In genomic region chr19:8638078-8638619, GRCh38 we compare ENCODE assay signal across 12 cellular contexts. TPM values are rescaled to one million over a fixed set of nuclear protein-coding genes. Genes with fewer than 3 reads are reported as not detected.
DNase-seq lines count a peak whose midpoint lies in the region; ATAC-seq, FAIRE-seq and TF ChIP-seq lines count a peak whose summit lies in the region.
"Had no signal": no experiment of that assay in that cellular context is flagged by ENCODE, and none has a peak within 500 bp of the region (broad histone marks: within the 10 kb centered on the region; RNA-seq: fewer than 3 reads in every experiment).

No MANE protein-coding gene starts in this region.

- H3K4me3 ChIP-seq in AG10803 (ENCODE audit: low read length) (no peak overlapping the region), lung (no peak overlapping the region)
- H3K4me3 ChIP-seq in effector memory CD4-positive, alpha-beta T cell (ENCODE audit: insufficient read depth, low read depth, low read length, poor library complexity, severe bottlenecking), result no peak overlapping the region

- peak overlapping the region in 1 of 2 donors; percentile 46 for H3K27ac ChIP-seq in lung (ENCODE audit: low read depth in 1 of 2, low read length in 1 of 2)
- H3K27ac ChIP-seq in effector memory CD4-positive, alpha-beta T cell (ENCODE audit: insufficient read depth, low read length, poor library complexity, severe bottlenecking), result no peak overlapping the region

- peaks cover 0 to 8% of the 10 kb centered on the region in 2 donors for H3K9me3 ChIP-seq in lung (ENCODE audit: control insufficient read depth in 2 of 2, insufficient read depth in 1 of 2, low read length in 1 of 2)
- H3K9me3 ChIP-seq in effector memory CD4-positive, alpha-beta T cell (ENCODE audit: control insufficient read depth, low read length), result no peaks in the 10 kb centered on the region

- DNase-seq in AG10803 (ENCODE audit: low read depth) (peak; percentile 61), HTR-8/SVneo (ENCODE audit: insufficient read length, low spot score) (peak; percentile 57), UCSD-AML1 (lab: John Stamatoyannopoulos, UW; ENCODE audit: unreplicated experiment) (peak; percentile 48), lung (ENCODE audit: low spot score) (peak; percentile 35)
- DNase-seq in effector memory CD4-positive, alpha-beta T cell, result no peak
- DNase-seq: effector CD4-positive, alpha-beta T cell; stimulated activated CD4-positive, alpha-beta T cell treated with anti-CD3 and anti-CD28 coated beads, Interleukin-2, amount 100 ng/mL, for 24 hours had no signal

- WGBS in lung, 2 donors, result 8 to 16% methylated on average over 21 of the region's 21 CpGs

- TF ChIP-seq CTCF in AG10803 (conservative IDR thresholded peaks at IDR 0.05; ENCODE audit: low read length) (no peak), lung (IDR thresholded peaks at IDR 0.05; ENCODE audit: control extremely low read depth, extremely low read depth) (no peak)

- no peaks in the 10 kb centered on the region for H3K36me3 ChIP-seq in lung (ENCODE audit: control insufficient read depth in 2 of 2, insufficient read depth in 2 of 2, low read length in 2 of 2)
- H3K36me3 ChIP-seq in effector memory CD4-positive, alpha-beta T cell (ENCODE audit: control insufficient read depth, insufficient read depth, low read length), result no peaks in the 10 kb centered on the region

- H3K4me1 ChIP-seq in lung (ENCODE audit: control insufficient read depth in 2 of 2, insufficient read depth in 2 of 2, low read length in 2 of 2), result peaks cover 0 to 5% of the 10 kb centered on the region in 2 donors
- no peaks in the 10 kb centered on the region for H3K4me1 ChIP-seq in effector memory CD4-positive, alpha-beta T cell (ENCODE audit: control insufficient read depth, insufficient read depth, low read length, poor library complexity, severe bottlenecking)

- no peaks in the 10 kb centered on the region for H3K27me3 ChIP-seq in lung (ENCODE audit: control insufficient read depth, insufficient read depth)
- no peaks in the 10 kb centered on the region for H3K27me3 ChIP-seq in effector memory CD4-positive, alpha-beta T cell (replicated peaks; ENCODE audit: control insufficient read depth, insufficient read depth, low read length, poor library complexity, severe bottlenecking)

- ATAC-seq in lung (ENCODE audit: insufficient read depth, low FRiP score) (no peak), GM21825 (IDR thresholded peaks at IDR 0.05; ENCODE audit: unreplicated experiment) (no peak), HG02623 (IDR thresholded peaks at IDR 0.05; ENCODE audit: unreplicated experiment) (no peak), HG02981 (IDR thresholded peaks at IDR 0.05; ENCODE audit: unreplicated experiment) (no peak)

- peak; percentile 89 for FAIRE-seq in HTR-8/SVneo (lab: Jason Lieb, UNC)

RNA-seq across cellular contexts. Expression of gene NFILZ, which starts 7.7 kb away (rescaled TPM):
- total RNA-seq in lung, result not detected
- polyA plus RNA-seq in lung, result not detected
- total RNA-seq: myocyte, subcutaneous adipose tissue had no signal

RNA-seq across cellular contexts. Expression of gene ADAMTS10, which starts 27.6 kb away (rescaled TPM):
- 10 to 100 TPM; 13.1 to 44.1 TPM for total RNA-seq in lung
- 10 to 100 TPM in 1 of 2 donors, 1 to 10 TPM in 1; 9.1 to 17.5 TPM for polyA plus RNA-seq in lung

Comparison
In these comparisons a context has a peak if more than half of its experiments do, and no peak if none do; other contexts are left out.
1. DNase-seq: peak in AG10803 (single experiment), HTR-8/SVneo (single experiment), UCSD-AML1 (single experiment) and lung (single experiment); none in effector memory CD4-positive, alpha-beta T cell (0 of 3).